ENCODE assay signal across 8 cellular contexts in genomic region chr9:124320062-124320973, GRCh38.
A peak's percentile ranks its signal among the peaks of the same experiment; 100 is the strongest.
DNase-seq lines count a peak whose midpoint lies in the region; ATAC-seq, FAIRE-seq and TF ChIP-seq lines count a peak whose summit lies in the region.

No MANE protein-coding gene starts in this region.

- H3K9ac ChIP-seq in NT2/D1 (ENCODE audit: insufficient read length, low read depth) = no peak overlapping the region

- peak; percentile 50 to 54 for ATAC-seq in activated T-cell treated with anti-CD3 and anti-CD28 coated beads, Interleukin-2, amount 50 U/mL, for 72 hours (replicated peaks in 1 of 2)
- ATAC-seq in omental fat pad (ENCODE audit: low FRiP score) (peak; percentile 70), HG03135 (IDR thresholded peaks at IDR 0.05; ENCODE audit: unreplicated experiment) (no peak), HG03095 (IDR thresholded peaks at IDR 0.05; ENCODE audit: unreplicated experiment) (no peak)

- POLR2A ChIA-PET in CD8-positive, alpha-beta memory T cell (lab: Charles Lee) = interaction anchor here (0.6 kb wide), 1 partner anchor 62 kb away, joined by 3 read pairs; the partner anchor contains the start of gene NEK6

- no peak overlapping the region for H3K4me3 Mint-ChIP-seq in CD8-positive, alpha-beta memory T cell
- no peak overlapping the region for H3K4me3 Mint-ChIP-seq in HFFc6
- no peak overlapping the region for H3K4me3 Mint-ChIP-seq in activated T-cell treated with anti-CD3 and anti-CD28 coated beads, Interleukin-2, amount 50 U/mL, for 72 hours

- no peaks in the 10 kb centered on the region for H3K27me3 Mint-ChIP-seq in CD8-positive, alpha-beta memory T cell
- H3K27me3 Mint-ChIP-seq in HFFc6 (ENCODE audit: insufficient read depth) = peaks cover 6% of the 10 kb centered on the region; the same call in 1 of the 2 replicates
- H3K27me3 Mint-ChIP-seq in activated T-cell treated with anti-CD3 and anti-CD28 coated beads, Interleukin-2, amount 50 U/mL, for 72 hours (ENCODE audit: low read depth) = no peaks in the 10 kb centered on the region

- H3K4me3 ChIP-seq in CD8-positive, alpha-beta memory T cell (ENCODE audit: low read length) = no peak overlapping the region
- no peak overlapping the region for H3K4me3 ChIP-seq in NT2/D1 (ENCODE audit: insufficient read length, low read depth)

- CTCF ChIA-PET in CD8-positive, alpha-beta memory T cell (lab: Charles Lee) = interaction anchor here (0.7 to 2.9 kb wide), 4 partner anchors 16 to 193 kb away, joined by 3 to 8 read pairs (median 4); no protein-coding TSS in a partner anchor

- peaks cover 0 to 15% (median 5%) of the 10 kb centered on the region in 3 donors for H3K36me3 Mint-ChIP-seq in CD8-positive, alpha-beta memory T cell
- peaks cover 26% of the 10 kb centered on the region for H3K36me3 Mint-ChIP-seq in HFFc6 (ENCODE audit: low read depth)
- no peaks in the 10 kb centered on the region for H3K36me3 Mint-ChIP-seq in activated T-cell treated with anti-CD3 and anti-CD28 coated beads, Interleukin-2, amount 50 U/mL, for 72 hours (ENCODE audit: insufficient read depth in 2 of 2)

- H3K36me3 ChIP-seq in CD8-positive, alpha-beta memory T cell (ENCODE audit: insufficient read depth, low read length) = no peaks in the 10 kb centered on the region
- H3K36me3 ChIP-seq in NT2/D1 (ENCODE audit: insufficient read depth, insufficient read length, low read length) = peaks cover 77% of the 10 kb centered on the region

- no peaks in the 10 kb centered on the region for H3K27me3 ChIP-seq in CD8-positive, alpha-beta memory T cell (ENCODE audit: insufficient read depth, low read length, poor library complexity, severe bottlenecking)
- H3K27me3 ChIP-seq in NT2/D1 (ENCODE audit: insufficient read depth, insufficient read length) = no peaks in the 10 kb centered on the region

- no peaks in the 10 kb centered on the region for H3K9me3 ChIP-seq in CD8-positive, alpha-beta memory T cell (ENCODE audit: low read length)
- no peaks in the 10 kb centered on the region for H3K9me3 ChIP-seq in NT2/D1 (ENCODE audit: insufficient read depth, low read length)

- H3K27ac ChIP-seq in CD8-positive, alpha-beta memory T cell (ENCODE audit: low read depth, low read length) = no peak overlapping the region

- H3K4me1 Mint-ChIP-seq in CD8-positive, alpha-beta memory T cell = peaks cover 6 to 12% (median 9%) of the 10 kb centered on the region in 3 donors
- H3K4me1 Mint-ChIP-seq in HFFc6 (ENCODE audit: low read depth) = peaks cover 11% of the 10 kb centered on the region
- no peaks in the 10 kb centered on the region for H3K4me1 Mint-ChIP-seq in activated T-cell treated with anti-CD3 and anti-CD28 coated beads, Interleukin-2, amount 50 U/mL, for 72 hours (ENCODE audit: low read depth)

- DNase-seq in CD8-positive, alpha-beta memory T cell = peak in 4 of 5 donors; percentile 19 to 58 (median 28)
- DNase-seq in HFFc6 = peak; percentile 40
- DNase-seq in NT2/D1 (ENCODE audit: low read depth, low spot score) = peak; percentile 75
- peak; percentile 48 to 63 for DNase-seq in activated T-cell treated with anti-CD3 and anti-CD28 coated beads, Interleukin-2, amount 50 U/mL, for 72 hours
- DNase-seq in frontal cortex (ENCODE audit: low spot score in 2 of 2) = peak; percentile 56 to 85
- peak; percentile 69 for DNase-seq in omental fat pad (ENCODE audit: low spot score)

- no peaks in the 10 kb centered on the region for H3K4me1 ChIP-seq in CD8-positive, alpha-beta memory T cell (ENCODE audit: insufficient read depth, low read length)
- H3K4me1 ChIP-seq in NT2/D1 (ENCODE audit: insufficient read depth, insufficient read length) = peaks cover 15% of the 10 kb centered on the region

- H3K9me3 Mint-ChIP-seq in CD8-positive, alpha-beta memory T cell = no peaks in the 10 kb centered on the region
- H3K9me3 Mint-ChIP-seq in HFFc6 = no peaks in the 10 kb centered on the region
- H3K9me3 Mint-ChIP-seq in activated T-cell treated with anti-CD3 and anti-CD28 coated beads, Interleukin-2, amount 50 U/mL, for 72 hours = no peaks in the 10 kb centered on the region

- no peak for FAIRE-seq in frontal cortex (lab: Jason Lieb, UNC)

- TF ChIP-seq CTCF in HFFc6 (IDR thresholded peaks at IDR 0.05) (peak; percentile 96), omental fat pad (IDR thresholded peaks at IDR 0.05) (peak in 1 of 3 donors; percentile 67)

- H3K27ac Mint-ChIP-seq in CD8-positive, alpha-beta memory T cell = peak overlapping the region in 1 of 8 donors; percentile 57
- peak overlapping the region; percentile 24; the same call in 1 of the 2 replicates for H3K27ac Mint-ChIP-seq in HFFc6
- H3K27ac Mint-ChIP-seq in activated T-cell treated with anti-CD3 and anti-CD28 coated beads, Interleukin-2, amount 50 U/mL, for 72 hours = no peak overlapping the region

Comparison
In these comparisons a context has a peak if more than half of its experiments do, and no peak if none do; other contexts are left out.
1. ATAC-seq: peak in activated T-cell treated with anti-CD3 and anti-CD28 coated beads, Interleukin-2, amount 50 U/mL, for 72 hours (2 of 2) and omental fat pad (single experiment); none in HG03135 (single experiment) and HG03095 (single experiment).
2. Peak in every context shown above with its lines, with median percentiles within 50 percentile points of each other: DNase-seq.